ENCODE assay signal across 15 cellular contexts in the genomic region with DNA sequence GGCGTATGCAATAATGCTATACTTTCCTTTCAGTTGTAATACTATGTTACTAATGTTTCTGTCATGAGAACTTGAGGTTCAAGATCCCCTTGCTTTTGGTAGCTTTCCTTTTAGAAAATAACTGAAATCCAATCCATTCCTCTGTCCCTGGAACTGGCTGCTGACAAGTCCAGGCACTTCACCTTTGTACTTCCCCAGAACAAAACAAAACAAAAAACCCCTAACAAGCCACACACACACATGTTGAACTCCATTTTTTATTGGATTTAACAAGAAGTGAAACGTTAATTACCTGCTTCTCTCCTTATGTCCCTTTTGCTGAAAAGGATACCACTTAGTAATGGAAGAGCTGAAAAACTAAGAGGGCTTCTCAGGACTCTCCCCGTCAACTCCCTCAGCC. TPM values are rescaled to one million over a fixed set of nuclear protein-coding genes. Genes with fewer than 3 reads are reported as not detected.
DNase-seq lines count a peak whose midpoint lies in the region; ATAC-seq, FAIRE-seq and TF ChIP-seq lines count a peak whose summit lies in the region.
"Had no signal": no experiment of that assay in that cellular context is flagged by ENCODE, and none has a peak within 500 bp of the region (broad histone marks: within the 10 kb centered on the region; RNA-seq: fewer than 3 reads in every experiment).

No MANE protein-coding gene starts in this region.

- H3K27ac ChIP-seq in HepG2 (ENCODE audit: extremely low read length, insufficient read depth, low read length) (peak overlapping the region; percentile 39), right lobe of liver (no peak overlapping the region), mesenchymal stem cell (ENCODE audit: low read length, poor library complexity, severe bottlenecking) (peak overlapping the region; percentile 83), thymus (ENCODE audit: low read depth) (peak overlapping the region; percentile 42)
- H3K27ac ChIP-seq: stomach had no signal

- peaks cover 31% of the 10 kb centered on the region for H3K4me1 ChIP-seq in HepG2 (ENCODE audit: insufficient read depth, low read length)
- no peaks in the 10 kb centered on the region for H3K4me1 ChIP-seq in right lobe of liver
- H3K4me1 ChIP-seq in mesenchymal stem cell (ENCODE audit: control insufficient read depth, insufficient read depth, low read depth, low read length), result peaks cover 23% of the 10 kb centered on the region
- H3K4me1 ChIP-seq in thymus (ENCODE audit: control insufficient read depth, insufficient read depth, low read length), result no peaks in the 10 kb centered on the region
- H3K4me1 ChIP-seq: stomach had no signal

- no peak for TF ChIP-seq RAD21 in HepG2 (CRISPR knock-in tag; IDR thresholded peaks at IDR 0.05)

- POLR2A ChIA-PET in HepG2 (lab: Yijun Ruan, JAX), result interaction anchor here (1.0 kb wide), 1 partner anchor 9 kb away, joined by 4 read pairs; no protein-coding TSS in a partner anchor

- TF ChIP-seq CTCF in HepG2 (CRISPR knock-in tag; IDR thresholded peaks at IDR 0.05), result no peak
- no peak for TF ChIP-seq CTCF in right lobe of liver (IDR thresholded peaks at IDR 0.05)

- H3K4me1 Mint-ChIP-seq in activated T-helper 2 cell treated with anti-CD3 and anti-CD28 coated beads, Interferon-gamma antibody, Interleukin-2, Interleukin-4, amounts not matched to agents 10 μg/mL and 5 μg/mL and 100 μg/mL, durations not matched to agents 14 hours and 24 hours and 36 hours (ENCODE audit: low read depth), result no peaks in the 10 kb centered on the region

- no peak overlapping the region for H3K23ac ChIP-seq in mesenchymal stem cell (ENCODE audit: low read length in 2 of 2)

- peaks cover 21% of the 10 kb centered on the region for H4K20me1 ChIP-seq in HepG2 (ENCODE audit: insufficient read depth, low read length)

- ATAC-seq in HepG2 (no peak; the same call in 2 of the 3 replicates), right lobe of liver (no peak), HG02571 (IDR thresholded peaks at IDR 0.05; ENCODE audit: unreplicated experiment) (no peak)

- H3K4ac ChIP-seq in mesenchymal stem cell (ENCODE audit: low read depth in 1 of 2, low read length in 2 of 2), result no peak overlapping the region

- H3K36me3 Mint-ChIP-seq in activated T-helper 2 cell treated with anti-CD3 and anti-CD28 coated beads, Interferon-gamma antibody, Interleukin-2, Interleukin-4, amounts not matched to agents 10 μg/mL and 5 μg/mL and 100 μg/mL, durations not matched to agents 14 hours and 24 hours and 36 hours (ENCODE audit: low read depth), result peaks cover 54% of the 10 kb centered on the region

- intact Hi-C loops in HepG2 (cut with micrococcal nuclease; ENCODE audit: unreplicated experiment), result no loop called here
- intact Hi-C loops in right lobe of liver (cut with DNase I), result no loop called here
- intact Hi-C loops in activated T-helper 2 cell treated with anti-CD3 and anti-CD28 coated beads, Interferon-gamma antibody, Interleukin-2, Interleukin-4, amounts not matched to agents 10 μg/mL and 5 μg/mL and 100 μg/mL, durations not matched to agents 14 hours and 24 hours and 36 hours (cut with micrococcal nuclease), result no loop called here

- no peak overlapping the region for H3K4me3 ChIP-seq in HepG2 (replicated peaks in 1 of 3; ENCODE audit: insufficient read depth in 1 of 3, low read depth in 2 of 3, low read length in 3 of 3)
- H3K4me3 ChIP-seq in right lobe of liver, result no peak overlapping the region
- H3K4me3 ChIP-seq in mesenchymal stem cell (ENCODE audit: insufficient read depth in 1 of 2, low read depth in 1 of 2, low read length in 2 of 2), result no peak overlapping the region
- no peak overlapping the region for H3K4me3 ChIP-seq in thymus (ENCODE audit: low read length)
- H3K4me3 ChIP-seq: stomach had no signal

- H3K27me3 Mint-ChIP-seq in activated T-helper 2 cell treated with anti-CD3 and anti-CD28 coated beads, Interferon-gamma antibody, Interleukin-2, Interleukin-4, amounts not matched to agents 10 μg/mL and 5 μg/mL and 100 μg/mL, durations not matched to agents 14 hours and 24 hours and 36 hours (ENCODE audit: low read depth), result no peaks in the 10 kb centered on the region

- peak overlapping the region; percentile 13 for H3K27ac Mint-ChIP-seq in activated T-helper 2 cell treated with anti-CD3 and anti-CD28 coated beads, Interferon-gamma antibody, Interleukin-2, Interleukin-4, amounts not matched to agents 10 μg/mL and 5 μg/mL and 100 μg/mL, durations not matched to agents 14 hours and 24 hours and 36 hours

- peak overlapping the region; percentile 45 for H2AK5ac ChIP-seq in mesenchymal stem cell (ENCODE audit: low read length, severe bottlenecking)

- no peak for TF ChIP-seq POLR2A in HepG2 (IDR thresholded peaks at IDR 0.05; ENCODE audit: insufficient read depth in 1 of 2, low read depth in 2 of 2, low read length in 2 of 2)
- no peak for TF ChIP-seq POLR2A in right lobe of liver (IDR thresholded peaks at IDR 0.05)

- H2BK12ac ChIP-seq in mesenchymal stem cell (ENCODE audit: low read length in 2 of 2), result no peak overlapping the region

- FAIRE-seq in HepG2 (lab: Jason Lieb, UNC), result peak; percentile 52
- FAIRE-seq: GM12892, TTC549 had no signal

- H4K8ac ChIP-seq in mesenchymal stem cell (ENCODE audit: low read length), result no peak overlapping the region

- H2BK120ac ChIP-seq in mesenchymal stem cell (ENCODE audit: low read depth, low read length), result no peak overlapping the region

- in situ Hi-C loops in HepG2 (cut with HindIII; ENCODE audit: extremely low pct_ligation_motif_present, low pct_unique_long_range_greater_than_20kb), result no loop called here

- TF ChIP-seq EP300 in HepG2 (IDR thresholded peaks at IDR 0.05; ENCODE audit: low read depth in 2 of 2, low read length in 2 of 2) (no peak), HepG2 (CRISPR knock-in tag; IDR thresholded peaks at IDR 0.05; ENCODE audit: borderline replicate concordance) (no peak)

- no peaks in the 10 kb centered on the region for H3K9me3 Mint-ChIP-seq in activated T-helper 2 cell treated with anti-CD3 and anti-CD28 coated beads, Interferon-gamma antibody, Interleukin-2, Interleukin-4, amounts not matched to agents 10 μg/mL and 5 μg/mL and 100 μg/mL, durations not matched to agents 14 hours and 24 hours and 36 hours

- H2AFZ ChIP-seq in HepG2 (ENCODE audit: low read length), result no peak overlapping the region
- H2AFZ ChIP-seq in mesenchymal stem cell (ENCODE audit: low read depth, low read length), result no peak overlapping the region

- H3K9ac ChIP-seq in HepG2 (ENCODE audit: insufficient read depth, low read depth, low read length), result no peak overlapping the region
- H3K9ac ChIP-seq in mesenchymal stem cell (ENCODE audit: low read length), result no peak overlapping the region

- no peak for DNase-seq in HepG2 (ENCODE audit: low spot score)
- no peak for DNase-seq in right lobe of liver
- no peak for DNase-seq in activated T-helper 2 cell treated with anti-CD3 and anti-CD28 coated beads, Interferon-gamma antibody, Interleukin-2, Interleukin-4, amounts not matched to agents 10 μg/mL and 5 μg/mL and 100 μg/mL, durations not matched to agents 14 hours and 24 hours and 36 hours (ENCODE audit: low spot score)
- DNase-seq in mesenchymal stem cell, result no peak
- DNase-seq in NCI-H774 (lab: John Stamatoyannopoulos, UW), result no peak
- DNase-seq in medulla oblongata (ENCODE audit: extremely low spot score), result no peak
- DNase-seq: caudate nucleus; NCI-H1092; retina; stimulated activated CD4-positive, alpha-beta T cell treated with anti-CD3 and anti-CD28 coated beads, Interleukin-4, amount 100 ng/mL, for 1 hour; stomach had no signal

- H3K9me3 ChIP-seq in HepG2 (ENCODE audit: low read length) (no peaks in the 10 kb centered on the region), right lobe of liver (no peaks in the 10 kb centered on the region), mesenchymal stem cell (ENCODE audit: control insufficient read depth, low read length) (no peaks in the 10 kb centered on the region), thymus (ENCODE audit: control insufficient read depth) (no peaks in the 10 kb centered on the region)
- H3K9me3 ChIP-seq: stomach had no signal

- CTCF ChIA-PET in HepG2 (lab: Yijun Ruan, JAX; ENCODE audit: low intra/inter-chr PET ratio, low total read pairs), result no interaction called here

- H3K36me3 ChIP-seq in HepG2 (replicated peaks in 1 of 2; ENCODE audit: control insufficient read depth in 1 of 2, insufficient read depth in 2 of 2, low read length in 2 of 2) (peaks cover 34 to 56% of the 10 kb centered on the region in 2 experiments), right lobe of liver (peaks cover 0 to 64% (median 22%) of the 10 kb centered on the region in 4 donors), mesenchymal stem cell (ENCODE audit: control insufficient read depth in 1 of 2, insufficient read depth in 2 of 2, low read depth in 1 of 2, low read length in 2 of 2) (peaks cover 56 to 84% of the 10 kb centered on the region in 2 experiments), thymus (ENCODE audit: control insufficient read depth, insufficient read depth) (peaks cover 60% of the 10 kb centered on the region)

- no peak overlapping the region for H3K14ac ChIP-seq in mesenchymal stem cell (ENCODE audit: low read length in 2 of 2)

- H3K4me3 Mint-ChIP-seq in activated T-helper 2 cell treated with anti-CD3 and anti-CD28 coated beads, Interferon-gamma antibody, Interleukin-2, Interleukin-4, amounts not matched to agents 10 μg/mL and 5 μg/mL and 100 μg/mL, durations not matched to agents 14 hours and 24 hours and 36 hours (ENCODE audit: low read depth), result no peak overlapping the region

- WGBS in HepG2 (ENCODE audit: low lambda C conversion rate), result 82% methylated on average over 3 of the region's 3 CpGs
- 67% methylated on average over 3 of the region's 3 CpGs for WGBS in right lobe of liver (ENCODE audit: insufficient coverage, low coverage, low lambda C conversion rate, missing lambda C conversion rate)
- 91% methylated on average over 2 of the region's 3 CpGs for whole genome bisulfite sequencing in mesenchymal stem cell
- 95% methylated on average over 3 of the region's 3 CpGs for WGBS in thymus

- H3K4me2 ChIP-seq in HepG2 (ENCODE audit: low read depth, low read length) (no peak overlapping the region), mesenchymal stem cell (ENCODE audit: low read length, poor library complexity, severe bottlenecking) (no peak overlapping the region)

- no peak overlapping the region for H2BK5ac ChIP-seq in mesenchymal stem cell (ENCODE audit: low read depth, low read length, poor library complexity, severe bottlenecking)

- H2BK15ac ChIP-seq in mesenchymal stem cell (ENCODE audit: low read depth, poor library complexity, severe bottlenecking), result no peak overlapping the region

- peaks cover 30% of the 10 kb centered on the region for H3K79me1 ChIP-seq in mesenchymal stem cell (replicated peaks; ENCODE audit: low read length, poor library complexity, severe bottlenecking)

- H3K27me3 ChIP-seq in HepG2 (ENCODE audit: control insufficient read depth in 1 of 2, insufficient read depth in 2 of 2, low read length in 2 of 2) (no peaks in the 10 kb centered on the region), right lobe of liver (no peaks in the 10 kb centered on the region), mesenchymal stem cell (ENCODE audit: control insufficient read depth in 1 of 2, insufficient read depth in 1 of 2, low read length in 2 of 2) (no peaks in the 10 kb centered on the region), thymus (ENCODE audit: control insufficient read depth, insufficient read depth) (no peaks in the 10 kb centered on the region)
- H3K27me3 ChIP-seq: stomach had no signal

- no TSS peak for BruUV-seq in HepG2 (replicated peaks; lab: Mats Ljungman, UMichigan)

- no peak overlapping the region for H4K91ac ChIP-seq in mesenchymal stem cell (ENCODE audit: low read length)

- no peak overlapping the region for H3K18ac ChIP-seq in mesenchymal stem cell (ENCODE audit: low read depth in 1 of 2, low read length in 2 of 2)

- H3K79me2 ChIP-seq in HepG2 (ENCODE audit: insufficient read depth, low read length), result no peaks in the 10 kb centered on the region

RNA-seq across cellular contexts. Expression of gene SDC3, which starts 26.1 kb away (rescaled TPM):
- 0.18 and 0.49 TPM in 2 replicates for total RNA-seq in HepG2 (2016; rRNA removed; fragmentation: Illumina TruSeq; extraction: Trizol)
- total RNA-seq in HepG2 (2016; cell fraction: cytosol; rRNA removed; fragmentation: Illumina TruSeq; extraction: Trizol; ENCODE audit: low read depth), result 0.10 and 0.26 TPM in 2 replicates
- 0.25 and 0.61 TPM in 2 replicates for total RNA-seq in HepG2 (2016; cell fraction: insoluble cytoplasmic fraction; rRNA removed; fragmentation: Illumina TruSeq; extraction: Trizol)
- 0.24 and 0.40 TPM in 2 replicates for total RNA-seq in HepG2 (2016; cell fraction: membrane; rRNA removed; fragmentation: Illumina TruSeq; extraction: Trizol)
- total RNA-seq in HepG2 (2016; cell fraction: nucleus; rRNA removed; fragmentation: Illumina TruSeq; extraction: Trizol), result 0.47 and 0.78 TPM in 2 replicates
- polyA plus RNA-seq in HepG2 (2011; rRNA removed), result 0.84 and 0.85 TPM in 2 replicates
- 0.64 and 0.74 TPM in 2 replicates for polyA plus RNA-seq in HepG2 (2011; cell fraction: cytosol; rRNA removed)
- 1.3 and 1.4 TPM in 2 replicates for polyA plus RNA-seq in HepG2 (2011; cell fraction: nucleus; rRNA removed)
- polyA plus RNA-seq in HepG2 (2012), result 0.98 and 2.3 TPM in 2 replicates
- 0.11 and 0.24 TPM in 2 replicates for polyA plus RNA-seq in HepG2 (2016; cell fraction: cytosol; fragmentation: Illumina TruSeq; extraction: Trizol; ENCODE audit: low read depth)
- 0.69 and 0.96 TPM in 2 replicates for polyA plus RNA-seq in HepG2 (2016; cell fraction: insoluble cytoplasmic fraction; fragmentation: Illumina TruSeq; extraction: Trizol; ENCODE audit: low read depth)
- 0.35 and 0.79 TPM in 2 replicates for polyA plus RNA-seq in HepG2 (2016; cell fraction: membrane; fragmentation: Illumina TruSeq; extraction: Trizol; ENCODE audit: low read depth)
- polyA plus RNA-seq in HepG2 (2016; cell fraction: nucleus; fragmentation: Illumina TruSeq; extraction: Trizol; ENCODE audit: insufficient read depth, low read depth), result 1.5 and 1.7 TPM in 2 replicates
- 1.8 and 6.1 TPM in 2 replicates for polyA minus RNA-seq in HepG2 (2011; rRNA and poly(A)+ RNA removed; ENCODE audit: low replicate concordance)
- polyA minus RNA-seq in HepG2 (2011; cell fraction: cytosol; rRNA and poly(A)+ RNA removed), result 0.89 and 2.0 TPM in 2 replicates
- 0.37 and 0.77 TPM in 2 replicates for polyA minus RNA-seq in HepG2 (2011; cell fraction: nucleus; rRNA and poly(A)+ RNA removed)
- 10 to 100 TPM; 13.8 to 45.7 (median 16.2) TPM for total RNA-seq in right lobe of liver
- 0.46 and 0.92 TPM in 2 replicates for total RNA-seq in activated T-helper 2 cell treated with anti-CD3 and anti-CD28 coated beads, Interferon-gamma antibody, Interleukin-2, Interleukin-4, amounts not matched to agents 10 μg/mL and 5 μg/mL and 100 μg/mL, durations not matched to agents 14 hours and 24 hours and 36 hours
- 102 TPM for polyA plus RNA-seq in mesenchymal stem cell (2013, experiment 1 of 2)
- polyA plus RNA-seq in mesenchymal stem cell (2013, experiment 2 of 2), result 102 TPM
- 15.3 TPM for polyA plus RNA-seq in thymus

Comparison
In these comparisons a context has a peak if more than half of its experiments do, and no peak if none do; other contexts are left out.
1. H3K27ac ChIP-seq: peak in HepG2 (single experiment), mesenchymal stem cell (single experiment) and thymus (single experiment); none in right lobe of liver (0 of 3).